Comparison of ENCODE assay signal across 22 cellular contexts in the genomic region with DNA sequence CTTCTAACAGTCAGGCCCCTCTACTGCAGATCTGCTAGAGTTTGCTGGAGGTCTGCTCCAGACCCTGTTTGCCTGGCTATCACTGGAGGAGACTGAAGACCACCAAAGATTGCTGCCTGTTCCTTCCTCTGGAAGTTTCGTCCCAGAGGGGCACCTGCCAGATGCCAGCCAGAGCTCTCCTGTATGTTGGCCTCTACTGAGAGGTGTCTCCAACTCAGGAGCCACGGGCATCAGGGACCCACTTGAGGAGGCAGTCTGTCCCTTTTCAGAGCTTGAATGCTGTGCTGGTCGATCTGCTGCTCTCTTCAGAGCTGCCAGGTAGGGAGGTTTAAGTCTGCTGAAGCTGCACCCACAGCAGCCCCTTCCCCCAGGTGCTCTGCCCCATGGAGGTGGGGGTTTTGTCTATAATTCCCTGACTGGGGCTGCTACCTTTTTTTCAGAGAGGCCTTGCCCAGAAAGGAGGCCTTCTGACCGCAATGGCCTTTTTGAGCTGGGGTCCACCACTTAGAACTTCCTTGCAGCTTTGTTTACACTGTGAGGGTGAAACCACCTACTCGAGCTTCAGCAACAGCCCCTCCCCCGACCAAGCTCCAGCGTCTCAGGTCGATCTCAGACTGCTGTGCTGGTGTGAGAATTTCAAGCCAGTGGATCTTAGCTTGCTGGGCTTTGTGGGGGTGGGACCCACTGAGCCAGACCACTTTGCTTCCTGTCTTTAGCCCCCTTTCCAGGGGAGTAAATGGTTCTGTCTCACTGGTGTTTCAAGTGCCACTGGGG.
"Had no signal": no experiment of that assay in that cellular context is flagged by ENCODE, and none has a peak within 500 bp of the region (broad histone marks: within the 10 kb centered on the region; RNA-seq: fewer than 3 reads in every experiment).

No MANE protein-coding gene starts in this region.

- H3K27me3 Mint-ChIP-seq: activated B cell treated with CpG ODN at 0.5 μM for 24 hours; activated CD4-positive, alpha-beta T cell treated with anti-CD3 and anti-CD28 coated beads, Interleukin-2, amount 10 ng/mL, durations not matched to agents 24 days and 14 days; activated naive CD8-positive, alpha-beta T cell; central memory CD8-positive, alpha-beta T cell; T-helper 17 cell had no signal

- H3K27ac Mint-ChIP-seq: activated B cell treated with CpG ODN at 0.5 μM for 24 hours; activated CD4-positive, alpha-beta T cell treated with anti-CD3 and anti-CD28 coated beads, Interleukin-2, amount 10 ng/mL, durations not matched to agents 24 days and 14 days; activated naive CD4-positive, alpha-beta T cell treated with anti-CD3 and anti-CD28 coated beads for 36 hours; activated naive CD8-positive, alpha-beta T cell; brain; T-helper 17 cell had no signal

- H3K36me3 Mint-ChIP-seq: activated naive CD8-positive, alpha-beta T cell; brain had no signal

- H3K4me3 Mint-ChIP-seq: activated B cell treated with CpG ODN at 0.5 μM for 24 hours; activated CD4-positive, alpha-beta T cell treated with anti-CD3 and anti-CD28 coated beads, Interleukin-2, amount 10 ng/mL, durations not matched to agents 24 days and 14 days; activated naive CD4-positive, alpha-beta T cell treated with anti-CD3 and anti-CD28 coated beads for 36 hours; activated naive CD8-positive, alpha-beta T cell; activated T-cell treated with anti-CD3 and anti-CD28 coated beads, Interleukin-2, amount 50 U/mL, for 4 hours; brain; central memory CD8-positive, alpha-beta T cell; T-helper 17 cell had no signal

- H3K9me3 Mint-ChIP-seq: activated CD4-positive, alpha-beta T cell treated with anti-CD3 and anti-CD28 coated beads, Interleukin-2, amount 10 ng/mL, durations not matched to agents 24 days and 14 days; activated T-cell treated with anti-CD3 and anti-CD28 coated beads, Interleukin-2, amount 50 U/mL, for 4 hours had no signal

- DNase-seq: activated B cell treated with CpG ODN at 0.5 μM for 24 hours; activated CD4-positive, alpha-beta T cell treated with anti-CD3 and anti-CD28 coated beads for 1 hour; activated CD4-positive, alpha-beta T cell treated with anti-CD3 and anti-CD28 coated beads, Interleukin-2, amount 10 ng/mL, durations not matched to agents 24 days and 14 days; activated CD4-positive, alpha-beta T cell treated with anti-CD3 and anti-CD28 coated beads, Interleukin-2, amount 50 U/mL, for 48 hours; activated gamma-delta T cell; activated naive CD4-positive, alpha-beta T cell treated with anti-CD3 and anti-CD28 coated beads for 36 hours; activated T-cell treated with anti-CD3 and anti-CD28 coated beads, Interleukin-2, amount 50 U/mL, for 4 hours; amygdala; Kasumi-1; NCI-H1105 treated with DMSO at 0.1 percent for 48 hours; NCI-H1436 treated with DMSO at 0.1 percent for 48 hours; NCI-H187; NCI-H2081; NCI-H2171; NCI-H226; NCI-H774; SIG-M5; T-helper 17 cell; T-helper 9 cell had no signal

- ATAC-seq: activated T-cell treated with anti-CD3 and anti-CD28 coated beads, Interleukin-2, amount 50 U/mL, for 4 hours; T-helper 17 cell had no signal

- H3K4me1 Mint-ChIP-seq: activated B cell treated with CpG ODN at 0.5 μM for 24 hours; activated CD4-positive, alpha-beta T cell treated with anti-CD3 and anti-CD28 coated beads, Interleukin-2, amount 10 ng/mL, durations not matched to agents 24 days and 14 days; brain; central memory CD8-positive, alpha-beta T cell; T-helper 17 cell had no signal
